Comparison of ENCODE assay signal across 1 cellular context in the genomic region with DNA sequence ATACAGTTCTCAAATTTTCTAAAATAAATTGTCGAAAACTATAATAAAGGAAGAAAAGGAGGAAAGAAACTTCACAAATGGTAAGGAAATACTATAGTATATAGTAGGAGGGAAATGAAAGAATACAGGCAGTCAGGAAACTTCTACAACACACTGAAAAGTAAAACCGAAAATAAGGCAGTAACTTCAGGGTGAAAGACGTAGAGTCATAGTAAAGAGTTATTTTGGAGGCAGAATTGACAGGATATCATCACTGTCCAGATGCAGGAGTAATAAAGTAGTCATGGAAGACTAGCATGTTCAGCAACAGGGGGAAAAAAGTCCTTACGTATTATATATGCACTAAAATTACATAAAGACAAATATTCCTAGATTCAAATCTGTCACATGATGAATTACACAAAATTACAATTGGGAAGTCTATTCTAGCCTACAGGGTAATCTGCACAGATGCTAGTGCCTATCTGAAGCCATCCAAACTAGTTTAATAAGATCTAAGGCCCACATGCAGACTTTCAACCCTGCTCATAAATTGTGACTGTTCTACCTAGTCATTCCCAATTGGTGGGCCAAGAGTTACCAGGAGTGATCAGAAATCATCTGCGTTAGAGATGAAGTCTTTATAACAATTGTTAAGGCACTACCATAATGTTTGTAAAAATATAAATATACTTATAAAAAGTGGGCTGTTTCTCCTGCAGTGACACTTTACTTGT.
TF ChIP-seq lines count a peak whose summit lies in the region.

No MANE protein-coding gene starts in this region.

TF ChIP-seq in WTC11, 78 proteins besides CTCF, POLR2A, EP300 and RAD21 (continued from another document):
- TF ChIP-seq ZNF121 (CRISPR knock-in tag; IDR thresholded peaks at IDR 0.05) (no peak), IRF2 (CRISPR knock-in tag; IDR thresholded peaks at IDR 0.05; ENCODE audit: borderline replicate concordance, low read depth) (no peak), RORB (CRISPR knock-in tag; IDR thresholded peaks at IDR 0.05) (no peak), E2F1 (CRISPR knock-in tag; IDR thresholded peaks at IDR 0.05) (no peak), NFYB (CRISPR knock-in tag; conservative IDR thresholded peaks at IDR 0.05; ENCODE audit: low read depth) (no peak), ZBTB21 (CRISPR knock-in tag; IDR thresholded peaks at IDR 0.05; ENCODE audit: borderline replicate concordance) (no peak), CREM (CRISPR knock-in tag; IDR thresholded peaks at IDR 0.05) (no peak)
